In the genomic region with DNA sequence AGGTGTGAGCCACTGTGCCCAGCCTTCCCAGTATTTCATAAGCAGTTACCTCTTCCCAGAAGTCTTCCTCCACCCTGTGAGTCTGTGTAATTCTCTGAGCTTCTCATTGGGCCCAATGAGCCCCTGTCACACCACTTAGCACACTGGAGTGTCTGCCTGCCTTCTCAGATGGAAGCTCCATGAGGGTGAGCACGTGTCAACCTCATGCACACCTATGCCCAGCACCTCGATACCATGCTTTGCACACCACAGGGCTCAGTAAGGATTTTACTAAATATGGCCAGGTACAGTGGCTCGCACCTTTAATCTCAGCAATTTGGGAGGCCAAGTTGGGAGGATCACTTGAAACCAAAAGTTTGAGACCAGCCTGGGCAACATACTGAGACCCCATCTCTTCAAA, we compare ENCODE assay signal across 15 cellular contexts. TPM values are rescaled to one million over a fixed set of nuclear protein-coding genes. Genes with fewer than 3 reads are reported as not detected.
"Had no signal": no experiment of that assay in that cellular context is flagged by ENCODE, and none has a peak within 500 bp of the region (broad histone marks: within the 10 kb centered on the region; RNA-seq: fewer than 3 reads in every experiment).

No MANE protein-coding gene starts in this region.

RNA-seq across cellular contexts. Expression of gene CCDC201, which starts 46.3 kb away (rescaled TPM):
- total RNA-seq: activated B cell treated with CpG ODN at 0.5 μM for 24 hours; activated CD4-positive, alpha-beta memory T cell treated with anti-CD3 and anti-CD28 coated beads for 36 hours; activated CD4-positive, alpha-beta memory T cell treated with anti-CD3 and anti-CD28 coated beads, Interleukin-2, amount 10 ng/mL, durations not matched to agents 7 days and 5 days; activated CD4-positive, alpha-beta T cell treated with anti-CD3 and anti-CD28 coated beads for 36 hours; activated CD4-positive, alpha-beta T cell treated with anti-CD3 and anti-CD28 coated beads, Interleukin-2, amount 10 ng/mL, durations not matched to agents 24 days and 14 days; activated CD4-positive, alpha-beta T cell treated with anti-CD3 and anti-CD28 coated beads, Interleukin-2, amount 10 ng/mL, durations not matched to agents 7 days and 5 days; activated CD8-positive, alpha-beta memory T cell treated with anti-CD3 and anti-CD28 coated beads for 36 hours; activated CD8-positive, alpha-beta memory T cell treated with anti-CD3 and anti-CD28 coated beads, Interleukin-2, amount 10 ng/mL, durations not matched to agents 7 days and 5 days; activated CD8-positive, alpha-beta T cell treated with anti-CD3 and anti-CD28 coated beads for 36 hours; activated CD8-positive, alpha-beta T cell treated with anti-CD3 and anti-CD28 coated beads, Interleukin-2, amount 10 ng/mL, durations not matched to agents 7 days and 5 days; T-cell; T-helper 1 cell treated with Interleukin-12 subunit alpha and Interleukin-12 subunit beta and Interleukin-4 antibody, amounts not matched to agents 30 ng/mL and 1 ng/mL, for 36 hours; T-helper 17 cell; T-helper 2 cell treated with Interferon-gamma antibody and Interleukin-4, amounts not matched to agents 100 ng/mL and 5 ng/mL, for 36 hours; WTC11 had no signal
